In genomic region chr12:8465597-8465996, GRCh38 we compare ENCODE assay signal across 38 cellular contexts. TPM values are rescaled to one million over a fixed set of nuclear protein-coding genes. Genes with fewer than 3 reads are reported as not detected.
"Had no signal": no experiment of that assay in that cellular context is flagged by ENCODE, and none has a peak within 500 bp of the region (broad histone marks: within the 10 kb centered on the region; RNA-seq: fewer than 3 reads in every experiment).

No MANE protein-coding gene starts in this region.

- H3K9me3 ChIP-seq: adrenal gland, gastrocnemius medialis had no signal

- H3K4me3 ChIP-seq: adrenal gland, breast epithelium, cardiac muscle cell, coronary artery, esophagus muscularis mucosa, gastrocnemius medialis, heart left ventricle had no signal

- H3K36me3 Mint-ChIP-seq: activated CD8-positive, alpha-beta memory T cell treated with anti-CD3 and anti-CD28 coated beads, Interleukin-2, amount 10 ng/mL, durations not matched to agents 7 days and 5 days; activated naive CD4-positive, alpha-beta T cell treated with anti-CD3 and anti-CD28 coated beads, Interleukin-2, amount 50 U/mL, for 24 hours; brain had no signal

- DNase-seq: activated CD4-positive, alpha-beta memory T cell treated with anti-CD3 and anti-CD28 coated beads for 36 hours; activated CD4-positive, alpha-beta T cell treated with anti-CD3 and anti-CD28 coated beads for 36 hours; activated CD4-positive, alpha-beta T cell treated with anti-CD3 and anti-CD28 coated beads, Interleukin-2, amount 10 ng/mL, durations not matched to agents 24 days and 14 days; activated CD4-positive, CD25-positive, alpha-beta regulatory T cell; activated CD4-positive, CD25-positive, alpha-beta regulatory T cell treated with anti-CD3 and anti-CD28 coated beads, Interleukin-2, amount 50 U/mL, for 72 hours; activated CD8-positive, alpha-beta memory T cell treated with anti-CD3 and anti-CD28 coated beads, Interleukin-2, amount 10 ng/mL, durations not matched to agents 7 days and 5 days; activated CD8-positive, alpha-beta memory T cell treated with anti-CD3 and anti-CD28 coated beads, Interleukin-2, amount 50 U/mL, for 4 hours; activated CD8-positive, alpha-beta T cell treated with anti-CD3 and anti-CD28 coated beads, Interleukin-2, amount 10 ng/mL, durations not matched to agents 7 days and 5 days; activated effector memory CD4-positive, alpha-beta T cell treated with anti-CD3 and anti-CD28 coated beads, Interleukin-2, amount 50 U/mL, for 16 hours; activated naive CD4-positive, alpha-beta T cell treated with anti-CD3 and anti-CD28 coated beads for 36 hours; activated naive CD8-positive, alpha-beta T cell treated with anti-CD3 and anti-CD28 coated beads for 36 hours; activated naive CD8-positive, alpha-beta T cell treated with anti-CD3 and anti-CD28 coated beads, Interleukin-2, amount 50 U/mL, for 24 hours; activated T-cell treated with anti-CD3 and anti-CD28 coated beads, Interleukin-2, amount 50 U/mL, for 1 hour; activated T-cell treated with anti-CD3 and anti-CD28 coated beads, Interleukin-2, amount 50 U/mL, for 48 hours; adrenal gland; amygdala; aorta; central memory CD4-positive, alpha-beta T cell; cerebellar nuclear complex; dermis blood vessel endothelial cell; effector CD4-positive, alpha-beta T cell; effector memory CD8-positive, alpha-beta T cell; foreskin keratinocyte; gastrocnemius medialis; glutamatergic neuron; heart left ventricle; T-helper 17 cell; T1000 had no signal

- H3K4me1 Mint-ChIP-seq: activated CD4-positive, alpha-beta T cell treated with anti-CD3 and anti-CD28 coated beads for 36 hours; activated CD4-positive, alpha-beta T cell treated with anti-CD3 and anti-CD28 coated beads, Interleukin-2, amount 10 ng/mL, durations not matched to agents 24 days and 14 days; activated CD8-positive, alpha-beta memory T cell treated with anti-CD3 and anti-CD28 coated beads, Interleukin-2, amount 10 ng/mL, durations not matched to agents 7 days and 5 days; activated naive CD4-positive, alpha-beta T cell treated with anti-CD3 and anti-CD28 coated beads, Interleukin-2, amount 50 U/mL, for 24 hours; activated naive CD8-positive, alpha-beta T cell treated with anti-CD3 and anti-CD28 coated beads, Interleukin-2, amount 50 U/mL, for 24 hours; brain had no signal

- H3K4me1 ChIP-seq: adrenal gland, breast epithelium, esophagus muscularis mucosa, foreskin keratinocyte, gastrocnemius medialis had no signal

- H3K27me3 Mint-ChIP-seq: T-helper 17 cell had no signal

- H3K27me3 ChIP-seq: adrenal gland, breast epithelium, cardiac muscle cell, gastrocnemius medialis had no signal

- H3K9me3 Mint-ChIP-seq: activated CD4-positive, alpha-beta T cell treated with anti-CD3 and anti-CD28 coated beads, Interleukin-2, amount 10 ng/mL, durations not matched to agents 24 days and 14 days; activated naive CD4-positive, alpha-beta T cell treated with anti-CD3 and anti-CD28 coated beads for 36 hours; activated naive CD4-positive, alpha-beta T cell treated with anti-CD3 and anti-CD28 coated beads, Interleukin-2, amount 50 U/mL, for 24 hours; activated T-helper 1 cell treated with anti-CD3 and anti-CD28 coated beads, Interleukin-12 subunit alpha, Interleukin-12 subunit beta, Interleukin-2, Interleukin-4 antibody, amounts not matched to agents 30 ng/mL and 10 ng/mL and 1 ng/mL, durations not matched to agents 14 hours and 24 hours and 36 hours; activated T-helper 2 cell treated with anti-CD3 and anti-CD28 coated beads, Interferon-gamma antibody, Interleukin-2, Interleukin-4, amounts not matched to agents 10 μg/mL and 5 μg/mL and 100 μg/mL, durations not matched to agents 14 hours and 24 hours and 36 hours; effector memory CD8-positive, alpha-beta T cell; T-helper 2 cell treated with Interferon-gamma antibody and Interleukin-4, amounts not matched to agents 5 μg/mL and 100 μg/mL, for 36 hours had no signal

- H3K36me3 ChIP-seq: adrenal gland, breast epithelium, cardiac muscle cell, esophagus muscularis mucosa, gastrocnemius medialis, heart left ventricle had no signal

- H3K27ac Mint-ChIP-seq: activated CD4-positive, alpha-beta memory T cell treated with anti-CD3 and anti-CD28 coated beads for 36 hours; activated CD4-positive, alpha-beta T cell treated with anti-CD3 and anti-CD28 coated beads for 36 hours; activated CD4-positive, alpha-beta T cell treated with anti-CD3 and anti-CD28 coated beads, Interleukin-2, amount 10 ng/mL, durations not matched to agents 24 days and 14 days; activated CD8-positive, alpha-beta memory T cell treated with anti-CD3 and anti-CD28 coated beads, Interleukin-2, amount 10 ng/mL, durations not matched to agents 7 days and 5 days; activated CD8-positive, alpha-beta T cell treated with anti-CD3 and anti-CD28 coated beads, Interleukin-2, amount 10 ng/mL, durations not matched to agents 7 days and 5 days; activated naive CD4-positive, alpha-beta T cell treated with anti-CD3 and anti-CD28 coated beads for 36 hours; activated naive CD4-positive, alpha-beta T cell treated with anti-CD3 and anti-CD28 coated beads, Interleukin-2, amount 50 U/mL, for 24 hours; activated naive CD8-positive, alpha-beta T cell treated with anti-CD3 and anti-CD28 coated beads for 36 hours; activated naive CD8-positive, alpha-beta T cell treated with anti-CD3 and anti-CD28 coated beads, Interleukin-2, amount 50 U/mL, for 24 hours; activated T-helper 1 cell treated with anti-CD3 and anti-CD28 coated beads, Interleukin-12 subunit alpha, Interleukin-12 subunit beta, Interleukin-2, Interleukin-4 antibody, amounts not matched to agents 30 ng/mL and 10 ng/mL and 1 ng/mL, durations not matched to agents 14 hours and 24 hours and 36 hours; activated T-helper 2 cell treated with anti-CD3 and anti-CD28 coated beads, Interferon-gamma antibody, Interleukin-2, Interleukin-4, amounts not matched to agents 10 μg/mL and 5 μg/mL and 100 μg/mL, durations not matched to agents 14 hours and 24 hours and 36 hours; brain; effector memory CD8-positive, alpha-beta T cell; T-helper 17 cell; T-helper 2 cell treated with Interferon-gamma antibody and Interleukin-4, amounts not matched to agents 5 μg/mL and 100 μg/mL, for 36 hours had no signal

- H3K4me3 Mint-ChIP-seq: activated CD4-positive, alpha-beta memory T cell treated with anti-CD3 and anti-CD28 coated beads for 36 hours; activated CD4-positive, alpha-beta T cell treated with anti-CD3 and anti-CD28 coated beads for 36 hours; activated CD4-positive, alpha-beta T cell treated with anti-CD3 and anti-CD28 coated beads, Interleukin-2, amount 10 ng/mL, durations not matched to agents 24 days and 14 days; activated CD8-positive, alpha-beta memory T cell treated with anti-CD3 and anti-CD28 coated beads, Interleukin-2, amount 10 ng/mL, durations not matched to agents 7 days and 5 days; activated CD8-positive, alpha-beta T cell treated with anti-CD3 and anti-CD28 coated beads, Interleukin-2, amount 10 ng/mL, durations not matched to agents 7 days and 5 days; activated naive CD4-positive, alpha-beta T cell treated with anti-CD3 and anti-CD28 coated beads for 36 hours; activated naive CD4-positive, alpha-beta T cell treated with anti-CD3 and anti-CD28 coated beads, Interleukin-2, amount 50 U/mL, for 24 hours; activated naive CD8-positive, alpha-beta T cell treated with anti-CD3 and anti-CD28 coated beads for 36 hours; activated naive CD8-positive, alpha-beta T cell treated with anti-CD3 and anti-CD28 coated beads, Interleukin-2, amount 50 U/mL, for 24 hours; activated T-helper 1 cell treated with anti-CD3 and anti-CD28 coated beads, Interleukin-12 subunit alpha, Interleukin-12 subunit beta, Interleukin-2, Interleukin-4 antibody, amounts not matched to agents 30 ng/mL and 10 ng/mL and 1 ng/mL, durations not matched to agents 14 hours and 24 hours and 36 hours; brain; effector memory CD8-positive, alpha-beta T cell; T-helper 17 cell; T-helper 2 cell treated with Interferon-gamma antibody and Interleukin-4, amounts not matched to agents 5 μg/mL and 100 μg/mL, for 36 hours had no signal

- H3K27ac ChIP-seq: adrenal gland, breast epithelium, cardiac muscle cell, coronary artery, esophagus muscularis mucosa, foreskin keratinocyte, gastrocnemius medialis had no signal

RNA-seq across cellular contexts. Expression of gene CLEC6A, which starts 9.8 kb away (rescaled TPM):
- total RNA-seq: activated CD4-positive, alpha-beta memory T cell treated with anti-CD3 and anti-CD28 coated beads for 36 hours; activated CD4-positive, alpha-beta T cell treated with anti-CD3 and anti-CD28 coated beads for 36 hours; activated CD4-positive, alpha-beta T cell treated with anti-CD3 and anti-CD28 coated beads, Interleukin-2, amount 10 ng/mL, durations not matched to agents 24 days and 14 days; activated CD8-positive, alpha-beta memory T cell treated with anti-CD3 and anti-CD28 coated beads for 36 hours; activated CD8-positive, alpha-beta memory T cell treated with anti-CD3 and anti-CD28 coated beads, Interleukin-2, amount 10 ng/mL, durations not matched to agents 7 days and 5 days; activated CD8-positive, alpha-beta T cell treated with anti-CD3 and anti-CD28 coated beads, Interleukin-2, amount 10 ng/mL, durations not matched to agents 7 days and 5 days; activated naive CD4-positive, alpha-beta T cell treated with anti-CD3 and anti-CD28 coated beads for 36 hours; activated naive CD8-positive, alpha-beta T cell treated with anti-CD3 and anti-CD28 coated beads for 36 hours; activated T-helper 1 cell treated with anti-CD3 and anti-CD28 coated beads, Interleukin-12 subunit alpha, Interleukin-12 subunit beta, Interleukin-2, Interleukin-4 antibody, amounts not matched to agents 30 ng/mL and 10 ng/mL and 1 ng/mL, durations not matched to agents 14 hours and 24 hours and 36 hours; activated T-helper 2 cell treated with anti-CD3 and anti-CD28 coated beads, Interferon-gamma antibody, Interleukin-2, Interleukin-4, amounts not matched to agents 10 μg/mL and 5 μg/mL and 100 μg/mL, durations not matched to agents 14 hours and 24 hours and 36 hours; adrenal gland; aorta; breast epithelium; dermis blood vessel endothelial cell; esophagus muscularis mucosa; foreskin keratinocyte; gastrocnemius medialis; heart left ventricle; T-helper 17 cell had no signal
- polyA plus RNA-seq: adrenal gland, aorta, cardiac muscle cell, foreskin keratinocyte, heart left ventricle had no signal

RNA-seq across cellular contexts. Expression of gene CLEC4D, which starts 47.7 kb away (rescaled TPM):
- total RNA-seq: activated CD4-positive, alpha-beta memory T cell treated with anti-CD3 and anti-CD28 coated beads for 36 hours; activated CD4-positive, alpha-beta T cell treated with anti-CD3 and anti-CD28 coated beads for 36 hours; activated CD4-positive, alpha-beta T cell treated with anti-CD3 and anti-CD28 coated beads, Interleukin-2, amount 10 ng/mL, durations not matched to agents 24 days and 14 days; activated CD8-positive, alpha-beta memory T cell treated with anti-CD3 and anti-CD28 coated beads for 36 hours; activated CD8-positive, alpha-beta memory T cell treated with anti-CD3 and anti-CD28 coated beads, Interleukin-2, amount 10 ng/mL, durations not matched to agents 7 days and 5 days; activated CD8-positive, alpha-beta T cell treated with anti-CD3 and anti-CD28 coated beads, Interleukin-2, amount 10 ng/mL, durations not matched to agents 7 days and 5 days; activated naive CD4-positive, alpha-beta T cell treated with anti-CD3 and anti-CD28 coated beads for 36 hours; activated naive CD8-positive, alpha-beta T cell treated with anti-CD3 and anti-CD28 coated beads for 36 hours; activated T-helper 1 cell treated with anti-CD3 and anti-CD28 coated beads, Interleukin-12 subunit alpha, Interleukin-12 subunit beta, Interleukin-2, Interleukin-4 antibody, amounts not matched to agents 30 ng/mL and 10 ng/mL and 1 ng/mL, durations not matched to agents 14 hours and 24 hours and 36 hours; activated T-helper 2 cell treated with anti-CD3 and anti-CD28 coated beads, Interferon-gamma antibody, Interleukin-2, Interleukin-4, amounts not matched to agents 10 μg/mL and 5 μg/mL and 100 μg/mL, durations not matched to agents 14 hours and 24 hours and 36 hours; dermis blood vessel endothelial cell; foreskin keratinocyte had no signal
- polyA plus RNA-seq: cardiac muscle cell, foreskin keratinocyte had no signal
